ENCODE assay signal across 1 cellular context in the genomic region with DNA sequence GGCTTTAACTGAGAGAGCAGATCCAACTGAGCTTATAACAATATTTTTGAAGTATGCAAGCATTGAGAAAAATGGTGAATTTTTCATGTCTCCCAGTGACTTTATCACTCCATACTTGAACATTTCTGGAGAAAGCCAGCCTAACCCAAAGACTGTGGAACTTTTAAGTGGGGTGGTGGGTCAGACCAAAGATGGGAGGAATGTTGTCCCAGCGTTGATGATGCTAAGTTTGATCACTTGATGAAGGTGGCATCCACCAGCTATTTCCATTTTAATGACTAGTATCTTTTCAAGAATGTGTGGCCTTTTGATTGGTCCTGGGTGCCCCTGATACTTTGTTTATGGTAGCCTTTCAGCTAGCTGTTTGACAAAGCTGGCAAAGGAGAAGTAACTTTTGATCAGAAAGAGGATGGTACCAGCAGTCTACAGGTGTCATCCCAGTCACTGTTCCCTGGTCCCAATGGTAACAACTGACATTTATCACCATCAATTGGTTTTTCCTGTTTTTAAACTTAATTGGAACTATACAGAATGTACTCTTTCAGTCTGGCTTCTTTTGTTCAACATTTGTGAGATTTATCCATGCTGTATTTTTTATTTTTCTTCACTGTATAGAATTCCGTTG.
TF ChIP-seq lines count a peak whose summit lies in the region.

No MANE protein-coding gene starts in this region.

TF ChIP-seq in HEK293, 187 proteins besides CTCF, POLR2A, EP300 and RAD21 (continued from another document):
- TF ChIP-seq, protein P1, sequence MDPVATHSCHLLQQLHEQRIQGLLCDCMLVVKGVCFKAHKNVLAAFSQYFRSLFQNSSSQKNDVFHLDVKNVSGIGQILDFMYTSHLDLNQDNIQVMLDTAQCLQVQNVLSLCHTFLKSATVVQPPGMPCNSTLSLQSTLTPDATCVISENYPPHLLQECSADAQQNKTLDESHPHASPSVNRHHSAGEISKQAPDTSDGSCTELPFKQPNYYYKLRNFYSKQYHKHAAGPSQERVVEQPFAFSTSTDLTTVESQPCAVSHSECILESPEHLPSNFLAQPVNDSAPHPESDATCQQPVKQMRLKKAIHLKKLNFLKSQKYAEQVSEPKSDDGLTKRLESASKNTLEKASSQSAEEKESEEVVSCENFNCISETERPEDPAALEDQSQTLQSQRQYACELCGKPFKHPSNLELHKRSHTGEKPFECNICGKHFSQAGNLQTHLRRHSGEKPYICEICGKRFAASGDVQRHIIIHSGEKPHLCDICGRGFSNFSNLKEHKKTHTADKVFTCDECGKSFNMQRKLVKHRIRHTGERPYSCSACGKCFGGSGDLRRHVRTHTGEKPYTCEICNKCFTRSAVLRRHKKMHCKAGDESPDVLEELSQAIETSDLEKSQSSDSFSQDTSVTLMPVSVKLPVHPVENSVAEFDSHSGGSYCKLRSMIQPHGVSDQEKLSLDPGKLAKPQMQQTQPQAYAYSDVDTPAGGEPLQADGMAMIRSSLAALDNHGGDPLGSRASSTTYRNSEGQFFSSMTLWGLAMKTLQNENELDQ (tag by site-specific recombination; IDR thresholded peaks at IDR 0.05; ENCODE audit: low read depth) = no peak
- TF ChIP-seq ZNF366 (tag by site-specific recombination; conservative IDR thresholded peaks at IDR 0.05) (no peak), ZNF585B (tag by site-specific recombination; IDR thresholded peaks at IDR 0.05) (no peak)
TF ChIP-seq in HEK293: peak in this region for 1.
